Comparison of ENCODE assay signal across 19 cellular contexts in the genomic region with DNA sequence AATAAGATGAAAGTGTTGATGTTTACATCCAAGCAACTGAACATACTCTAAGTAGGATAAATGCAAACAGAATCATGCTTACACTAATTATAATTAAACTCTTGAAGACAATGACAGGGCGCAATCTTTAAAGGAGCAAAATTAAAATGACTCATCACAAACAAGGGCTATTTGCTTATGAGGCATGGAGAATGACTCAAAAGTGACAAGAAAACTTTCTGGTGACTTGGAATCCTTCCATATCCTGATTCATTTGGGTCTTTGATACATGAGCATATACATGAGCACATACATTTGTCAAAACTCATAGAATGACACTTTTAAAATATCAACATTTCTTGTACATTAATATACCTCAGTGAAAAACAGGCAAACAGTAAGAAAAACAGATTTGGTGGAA.
A peak's percentile ranks its signal among the peaks of the same experiment; 100 is the strongest.
DNase-seq lines count a peak whose midpoint lies in the region; ATAC-seq and TF ChIP-seq lines count a peak whose summit lies in the region.
"Had no signal": no experiment of that assay in that cellular context is flagged by ENCODE, and none has a peak within 500 bp of the region (broad histone marks: within the 10 kb centered on the region; RNA-seq: fewer than 3 reads in every experiment).

No MANE protein-coding gene starts in this region.

- H3K4me3 ChIP-seq in adipocyte (ENCODE audit: low read length) (no peak overlapping the region), foreskin fibroblast (ENCODE audit: low read depth in 1 of 2, low read length in 2 of 2) (no peak overlapping the region)
- H3K4me3 ChIP-seq: lower lobe of right lung, SJCRH30 had no signal

- no peaks in the 10 kb centered on the region for H3K36me3 ChIP-seq in adipocyte (ENCODE audit: control insufficient read depth, insufficient read depth, low read length, severe bottlenecking)
- H3K36me3 ChIP-seq: lower lobe of right lung, SJCRH30 had no signal

- intact Hi-C loops in sciatic nerve (cut with DNase I) = no loop called here

- DNase-seq in COLO829 (ENCODE audit: low spot score) = peak; percentile 3
- peak; percentile 6 for DNase-seq in HPDE6-E6E7 (ENCODE audit: extremely low spot score)
- DNase-seq in adipocyte (ENCODE audit: low read depth) = peak; percentile 29
- DNase-seq in foreskin fibroblast = peak; percentile 57 to 78
- DNase-seq in C1 segment of cervical spinal cord (lab: John Stamatoyannopoulos, UW) = no peak
- no peak for DNase-seq in SW480 (ENCODE audit: low spot score)
- no peak for DNase-seq in sciatic nerve (ENCODE audit: low spot score)
- DNase-seq in CD1c-positive myeloid dendritic cell (ENCODE audit: extremely low spot score) = no peak
- DNase-seq: activated CD4-positive, alpha-beta T cell treated with anti-CD3 and anti-CD28 coated beads, Interleukin-2, amount 10 ng/mL, durations not matched to agents 7 days and 5 days; cortex of kidney; GOT3; immature natural killer cell; lower lobe of right lung; NCI-H1436 treated with DMSO at 0.1 percent for 48 hours; NCI-H2227 treated with DMSO at 0.1 percent for 48 hours; SJCRH30; stimulated activated CD4-positive, alpha-beta T cell treated with anti-CD3 and anti-CD28 coated beads, Interleukin-4, amount 100 ng/mL, for 1 hour; substantia nigra; T1000 had no signal

- ATAC-seq in sciatic nerve = no peak
- ATAC-seq: lower lobe of right lung had no signal

- H3K9ac ChIP-seq in adipocyte (ENCODE audit: low read length) = no peak overlapping the region

- H3K27me3 ChIP-seq in adipocyte (replicated peaks; ENCODE audit: control insufficient read depth, insufficient read depth, low read length) = no peaks in the 10 kb centered on the region
- H3K27me3 ChIP-seq: SJCRH30 had no signal

- H3K9me3 ChIP-seq in adipocyte (ENCODE audit: control insufficient read depth, low read length) = no peaks in the 10 kb centered on the region
- H3K9me3 ChIP-seq: lower lobe of right lung, SJCRH30 had no signal

- H3K4me1 ChIP-seq in adipocyte (ENCODE audit: control insufficient read depth, insufficient read depth, low read length) = no peaks in the 10 kb centered on the region
- H3K4me1 ChIP-seq: lower lobe of right lung had no signal

- TF ChIP-seq CTCF in foreskin fibroblast (IDR thresholded peaks at IDR 0.05; ENCODE audit: low read depth, low read length) = no peak

Comparison
In these comparisons a context has a peak if more than half of its experiments do, and no peak if none do; other contexts are left out.
1. DNase-seq: peak in COLO829 (single experiment), HPDE6-E6E7 (single experiment), adipocyte (single experiment) and foreskin fibroblast (2 of 2); none in C1 segment of cervical spinal cord (0 of 14), SW480 (single experiment), sciatic nerve (single experiment) and CD1c-positive myeloid dendritic cell (single experiment).